Comparison of ENCODE assay signal across 1 cellular context in the genomic region with DNA sequence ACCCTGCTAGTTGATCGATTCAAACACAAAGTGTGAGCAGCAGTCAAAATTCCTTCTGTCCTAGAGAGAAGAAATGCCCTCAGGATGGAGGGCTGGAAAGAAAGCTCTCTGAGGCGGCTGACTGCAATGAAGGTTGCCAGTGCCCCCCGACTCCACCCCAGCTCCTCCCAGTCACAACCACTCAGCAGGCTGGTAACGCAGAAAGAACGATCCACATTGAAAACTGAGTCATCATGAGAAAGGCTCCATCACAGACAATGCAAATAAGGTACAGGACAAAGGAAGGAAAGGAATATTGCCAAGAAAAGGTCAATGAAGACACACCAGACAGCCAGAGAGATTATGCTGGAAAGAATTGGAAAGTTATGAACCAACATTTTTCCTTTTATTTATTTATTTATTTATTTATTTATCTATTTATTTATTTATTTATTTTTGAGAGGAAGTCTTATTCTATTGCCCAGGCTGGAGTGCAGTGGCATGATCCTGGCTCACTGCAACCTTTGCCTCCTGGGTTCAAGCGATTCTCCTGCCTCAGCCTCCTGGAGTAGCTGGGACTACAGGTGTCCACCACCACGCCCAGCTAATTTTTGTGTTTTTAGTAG.
TF ChIP-seq lines count a peak whose summit lies in the region.

No MANE protein-coding gene starts in this region.

TF ChIP-seq in HepG2, 621 proteins besides CTCF, POLR2A, EP300 and RAD21:
- TF ChIP-seq ZNF33A (CRISPR knock-in tag; IDR thresholded peaks at IDR 0.05; ENCODE audit: borderline replicate concordance) (no peak), RARA (CRISPR knock-in tag; IDR thresholded peaks at IDR 0.05) (no peak), MEF2D (CRISPR knock-in tag; IDR thresholded peaks at IDR 0.05) (no peak), CEBPB (IDR thresholded peaks at IDR 0.05; ENCODE audit: borderline replicate concordance, low read depth, low read length) (no peak)
- TF ChIP-seq, protein P1, sequence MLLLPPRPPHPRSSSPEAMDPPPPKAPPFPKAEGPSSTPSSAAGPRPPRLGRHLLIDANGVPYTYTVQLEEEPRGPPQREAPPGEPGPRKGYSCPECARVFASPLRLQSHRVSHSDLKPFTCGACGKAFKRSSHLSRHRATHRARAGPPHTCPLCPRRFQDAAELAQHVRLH (CRISPR knock-in tag; IDR thresholded peaks at IDR 0.05; ENCODE audit: borderline replicate concordance, low read depth), result no peak
- TF ChIP-seq, protein P2, sequence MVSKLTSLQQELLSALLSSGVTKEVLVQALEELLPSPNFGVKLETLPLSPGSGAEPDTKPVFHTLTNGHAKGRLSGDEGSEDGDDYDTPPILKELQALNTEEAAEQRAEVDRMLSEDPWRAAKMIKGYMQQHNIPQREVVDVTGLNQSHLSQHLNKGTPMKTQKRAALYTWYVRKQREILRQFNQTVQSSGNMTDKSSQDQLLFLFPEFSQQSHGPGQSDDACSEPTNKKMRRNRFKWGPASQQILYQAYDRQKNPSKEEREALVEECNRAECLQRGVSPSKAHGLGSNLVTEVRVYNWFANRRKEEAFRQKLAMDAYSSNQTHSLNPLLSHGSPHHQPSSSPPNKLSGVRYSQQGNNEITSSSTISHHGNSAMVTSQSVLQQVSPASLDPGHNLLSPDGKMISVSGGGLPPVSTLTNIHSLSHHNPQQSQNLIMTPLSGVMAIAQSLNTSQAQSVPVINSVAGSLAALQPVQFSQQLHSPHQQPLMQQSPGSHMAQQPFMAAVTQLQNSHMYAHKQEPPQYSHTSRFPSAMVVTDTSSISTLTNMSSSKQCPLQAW (CRISPR knock-in tag; IDR thresholded peaks at IDR 0.05), result no peak
